28 cellular contexts compared by ENCODE assay signal in genomic region chr14:46499521-46499920, GRCh38.
"Had no signal": no experiment of that assay in that cellular context is flagged by ENCODE, and none has a peak within 500 bp of the region (broad histone marks: within the 10 kb centered on the region; RNA-seq: fewer than 3 reads in every experiment).

No MANE protein-coding gene starts in this region.

- DNase-seq: activated B cell treated with CpG ODN at 0.5 μM for 24 hours; activated CD4-positive, alpha-beta memory T cell treated with anti-CD3 and anti-CD28 coated beads for 36 hours; activated CD4-positive, alpha-beta T cell treated with anti-CD3 and anti-CD28 coated beads for 4 hours; activated CD4-positive, alpha-beta T cell treated with anti-CD3 and anti-CD28 coated beads, Interleukin-2, amount 10 ng/mL, durations not matched to agents 24 days and 14 days; activated CD4-positive, alpha-beta T cell treated with anti-CD3 and anti-CD28 coated beads, Interleukin-2, amount 50 U/mL, for 1 hour; activated CD4-positive, alpha-beta T cell treated with anti-CD3 and anti-CD28 coated beads, Interleukin-2, amount 50 U/mL, for 4 hours; activated CD4-positive, CD25-positive, alpha-beta regulatory T cell treated with anti-CD3 and anti-CD28 coated beads, Interleukin-2, amount 50 U/mL, for 72 hours; activated CD8-positive, alpha-beta memory T cell treated with anti-CD3 and anti-CD28 coated beads, Interleukin-2, amount 50 U/mL, for 4 hours; activated CD8-positive, alpha-beta T cell treated with anti-CD3 and anti-CD28 coated beads for 36 hours; activated effector memory CD4-positive, alpha-beta T cell treated with anti-CD3 and anti-CD28 coated beads, Interleukin-2, amount 50 U/mL, for 16 hours; activated gamma-delta T cell treated with Interleukin-2 at 50 U/mL for 16 hours; activated naive CD4-positive, alpha-beta T cell; activated naive CD4-positive, alpha-beta T cell treated with anti-CD3 and anti-CD28 coated beads for 36 hours; activated naive CD4-positive, alpha-beta T cell treated with anti-CD3 and anti-CD28 coated beads, Interleukin-2, amount 50 U/mL, for 16 hours; activated naive CD8-positive, alpha-beta T cell treated with anti-CD3 and anti-CD28 coated beads for 36 hours; activated T-cell treated with anti-CD3 and anti-CD28 coated beads for 4 hours; activated T-cell treated with anti-CD3 and anti-CD28 coated beads, Interleukin-2, amount 50 U/mL, for 1 hour; activated T-cell treated with anti-CD3 and anti-CD28 coated beads, Interleukin-2, amount 50 U/mL, for 4 hours; activated T-cell treated with anti-CD3 and anti-CD28 coated beads, Interleukin-2, amount 50 U/mL, for 72 hours; adrenal gland; amniotic stem cell; aorta; body of pancreas; brain microvascular endothelial cell; central memory CD4-positive, alpha-beta T cell; T-helper 2 cell; T-helper 9 cell had no signal

- H3K36me3 ChIP-seq: adrenal gland, brain microvascular endothelial cell, breast epithelium had no signal

- H3K4me1 ChIP-seq: adrenal gland, body of pancreas, breast epithelium had no signal

- H3K4me3 ChIP-seq: adrenal gland, body of pancreas, breast epithelium had no signal

- H3K27me3 ChIP-seq: adrenal gland, body of pancreas, brain microvascular endothelial cell, breast epithelium had no signal

- H3K27ac ChIP-seq: adrenal gland, body of pancreas, brain microvascular endothelial cell, breast epithelium had no signal
